Comparison of ENCODE assay signal across 8 cellular contexts in the genomic region with DNA sequence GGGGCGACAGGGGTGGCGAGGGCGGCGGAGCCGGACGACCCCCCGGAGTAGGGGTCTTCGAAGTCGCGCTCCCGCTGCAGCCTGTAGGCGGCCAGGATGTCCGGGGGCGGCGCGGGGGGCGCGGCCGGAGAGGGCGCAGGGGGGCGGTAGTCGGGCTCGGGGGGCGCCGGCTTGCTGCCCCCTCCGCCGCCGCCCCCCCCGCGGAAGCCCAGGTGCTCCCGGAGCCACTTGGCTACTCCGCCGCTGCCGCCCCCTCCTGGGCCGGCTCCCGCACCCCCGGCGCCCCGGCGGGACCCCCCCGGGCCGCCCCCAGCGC. TPM values are rescaled to one million over a fixed set of nuclear protein-coding genes. Genes with fewer than 3 reads are reported as not detected.
DNase-seq lines count a peak whose midpoint lies in the region; ATAC-seq and TF ChIP-seq lines count a peak whose summit lies in the region.

No MANE protein-coding gene starts in this region.

- CTCF ChIA-PET in activated CD8-positive, alpha-beta T cell treated with anti-CD3 and anti-CD28 coated beads for 36 hours (lab: Charles Lee): interaction anchor here (0.9 to 3.6 kb wide), 9 partner anchors 9 to 69 kb away, joined by 3 to 18 read pairs (median 3); no protein-coding TSS in a partner anchor

- no peaks in the 10 kb centered on the region for H3K9me3 Mint-ChIP-seq in activated CD8-positive, alpha-beta T cell treated with anti-CD3 and anti-CD28 coated beads for 36 hours
- H3K9me3 Mint-ChIP-seq in stimulated activated memory B cell treated with anti-CD40 and anti-IgM and Interleukin-4, amounts not matched to agents 10 μg/mL and 1 μg/mL and 100 μg/mL, for 72 hours: no peaks in the 10 kb centered on the region

- no peak overlapping the region for H3K4me3 Mint-ChIP-seq in activated CD8-positive, alpha-beta T cell treated with anti-CD3 and anti-CD28 coated beads for 36 hours
- H3K4me3 Mint-ChIP-seq in stimulated activated memory B cell treated with anti-CD40 and anti-IgM and Interleukin-4, amounts not matched to agents 10 μg/mL and 1 μg/mL and 100 μg/mL, for 72 hours: peak overlapping the region; percentile 84

- no peaks in the 10 kb centered on the region for H3K36me3 ChIP-seq in iPS-18a (ENCODE audit: control insufficient read depth, low read depth, low read length)

- H3K9me3 ChIP-seq in iPS-18a (ENCODE audit: control insufficient read depth, low read depth, low read length): no peaks in the 10 kb centered on the region

- intact Hi-C loops in activated CD8-positive, alpha-beta T cell treated with anti-CD3 and anti-CD28 coated beads for 36 hours (cut with micrococcal nuclease): no loop called here

- no peak for TF ChIP-seq CTCF in activated CD8-positive, alpha-beta T cell treated with anti-CD3 and anti-CD28 coated beads for 36 hours (IDR thresholded peaks at IDR 0.05)
- TF ChIP-seq CTCF in GM10266 (IDR thresholded peaks at IDR 0.05; ENCODE audit: control insufficient read depth, insufficient read depth, low read depth, missing control alignments): no peak

- no peak for DNase-seq in activated CD8-positive, alpha-beta T cell treated with anti-CD3 and anti-CD28 coated beads for 36 hours
- DNase-seq in AG08395 (ENCODE audit: low spot score) (no peak), GM10266 (ENCODE audit: extremely low spot score) (no peak)

- no peaks in the 10 kb centered on the region for H3K36me3 Mint-ChIP-seq in activated CD8-positive, alpha-beta T cell treated with anti-CD3 and anti-CD28 coated beads for 36 hours (ENCODE audit: low read depth)
- H3K36me3 Mint-ChIP-seq in stimulated activated memory B cell treated with anti-CD40 and anti-IgM and Interleukin-4, amounts not matched to agents 10 μg/mL and 1 μg/mL and 100 μg/mL, for 72 hours: peaks cover 6% of the 10 kb centered on the region

- POLR2A ChIA-PET in activated CD8-positive, alpha-beta T cell treated with anti-CD3 and anti-CD28 coated beads for 36 hours (lab: Charles Lee): interaction anchor here (0.5 to 7.6 kb wide), 7 partner anchors 8 to 215 kb away, joined by 3 to 85 read pairs (median 4); a partner anchor contains a TSS

- peaks cover 25% of the 10 kb centered on the region for H3K27me3 ChIP-seq in iPS-18a (ENCODE audit: control insufficient read depth, insufficient read depth, low read length)

- H3K9ac ChIP-seq in iPS-18a (ENCODE audit: low read length): peak overlapping the region; percentile 64

- H3K27me3 Mint-ChIP-seq in activated CD8-positive, alpha-beta T cell treated with anti-CD3 and anti-CD28 coated beads for 36 hours: no peaks in the 10 kb centered on the region
- H3K27me3 Mint-ChIP-seq in stimulated activated memory B cell treated with anti-CD40 and anti-IgM and Interleukin-4, amounts not matched to agents 10 μg/mL and 1 μg/mL and 100 μg/mL, for 72 hours: no peaks in the 10 kb centered on the region

- no peak overlapping the region for H3K27ac ChIP-seq in iPS-18a (ENCODE audit: low read length)

- H3K4me3 ChIP-seq in iPS-18a (ENCODE audit: low read length): peak overlapping the region; percentile 55

- ATAC-seq in GM21723 (IDR thresholded peaks at IDR 0.05; ENCODE audit: unreplicated experiment) (peak; percentile 3), GM18517 (IDR thresholded peaks at IDR 0.05; ENCODE audit: unreplicated experiment) (no peak), HG03045 (IDR thresholded peaks at IDR 0.05; ENCODE audit: unreplicated experiment) (no peak)
- peak; percentile 11 for ATAC-seq in activated CD8-positive, alpha-beta T cell treated with anti-CD3 and anti-CD28 coated beads for 36 hours
- peak; percentile 10 for ATAC-seq in stimulated activated memory B cell treated with anti-CD40 and anti-IgM and Interleukin-4, amounts not matched to agents 10 μg/mL and 1 μg/mL and 100 μg/mL, for 72 hours

- H3K27ac Mint-ChIP-seq in activated CD8-positive, alpha-beta T cell treated with anti-CD3 and anti-CD28 coated beads for 36 hours: no peak overlapping the region
- H3K27ac Mint-ChIP-seq in stimulated activated memory B cell treated with anti-CD40 and anti-IgM and Interleukin-4, amounts not matched to agents 10 μg/mL and 1 μg/mL and 100 μg/mL, for 72 hours: peak overlapping the region; percentile 82

- H3K4me1 Mint-ChIP-seq in activated CD8-positive, alpha-beta T cell treated with anti-CD3 and anti-CD28 coated beads for 36 hours (ENCODE audit: low read depth): peaks cover 28% of the 10 kb centered on the region
- peaks cover 50% of the 10 kb centered on the region for H3K4me1 Mint-ChIP-seq in stimulated activated memory B cell treated with anti-CD40 and anti-IgM and Interleukin-4, amounts not matched to agents 10 μg/mL and 1 μg/mL and 100 μg/mL, for 72 hours

- H3K4me1 ChIP-seq in iPS-18a (ENCODE audit: control insufficient read depth, low read depth, low read length): peaks cover 29% of the 10 kb centered on the region

RNA-seq across cellular contexts. Expression of a gene that starts 0.2 kb away (rescaled TPM):
- 10 to 100 TPM; 19.8 to 23.5 TPM for total RNA-seq in activated CD8-positive, alpha-beta T cell treated with anti-CD3 and anti-CD28 coated beads for 36 hours

RNA-seq across cellular contexts. Expression of a gene that starts 57.7 kb away (rescaled TPM):
- total RNA-seq in activated CD8-positive, alpha-beta T cell treated with anti-CD3 and anti-CD28 coated beads for 36 hours: not detected

RNA-seq across cellular contexts. Expression of a gene that starts 57.9 kb away (rescaled TPM):
- total RNA-seq in activated CD8-positive, alpha-beta T cell treated with anti-CD3 and anti-CD28 coated beads for 36 hours: not detected

Comparison
In these comparisons a context has a peak if more than half of its experiments do, and no peak if none do; other contexts are left out.
1. ATAC-seq: peak in GM21723 (single experiment), activated CD8-positive, alpha-beta T cell treated with anti-CD3 and anti-CD28 coated beads for 36 hours (single experiment) and stimulated activated memory B cell treated with anti-CD40 and anti-IgM and Interleukin-4, amounts not matched to agents 10 μg/mL and 1 μg/mL and 100 μg/mL, for 72 hours (single experiment); none in GM18517 (single experiment) and HG03045 (single experiment).